Comparison of ENCODE assay signal across 33 cellular contexts in the genomic region with DNA sequence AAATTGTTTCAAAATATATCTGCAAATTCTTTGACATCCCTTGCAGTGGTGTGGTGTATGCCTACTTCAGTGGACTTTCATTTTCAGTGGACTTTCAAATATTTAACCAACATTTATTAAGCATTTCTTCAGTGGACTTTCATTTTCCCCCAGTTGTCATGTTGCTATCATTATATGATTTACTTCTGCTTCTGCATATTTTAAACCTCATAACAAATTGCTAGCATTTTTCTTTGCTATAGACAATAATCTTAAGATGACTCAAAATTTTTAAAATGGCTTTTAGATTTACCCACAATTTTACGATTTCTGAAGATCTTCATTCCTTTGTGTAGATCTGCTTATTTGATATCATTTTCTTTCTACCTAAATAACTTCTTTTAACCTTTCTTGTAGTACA.
"Had no signal": no experiment of that assay in that cellular context is flagged by ENCODE, and none has a peak within 500 bp of the region (broad histone marks: within the 10 kb centered on the region; RNA-seq: fewer than 3 reads in every experiment).

No MANE protein-coding gene starts in this region.

- H3K36me3 ChIP-seq: adrenal gland, brain microvascular endothelial cell, breast epithelium had no signal

- ATAC-seq: activated CD8-positive, alpha-beta T cell treated with anti-CD3 and anti-CD28 coated beads for 36 hours; activated naive CD4-positive, alpha-beta T cell treated with anti-CD3 and anti-CD28 coated beads, Interleukin-2, amount 50 U/mL, for 72 hours; activated T-cell treated with anti-CD3 and anti-CD28 coated beads, Interleukin-2, amount 50 U/mL, for 4 hours; activated T-cell treated with anti-CD3 and anti-CD28 coated beads, Interleukin-2, amount 50 U/mL, for 72 hours; activated T-helper 17 cell treated with anti-CD3 and anti-CD28 coated beads, Interleukin-2, amount 50 U/mL, for 72 hours; body of pancreas had no signal

- H3K4me1 ChIP-seq: adrenal gland, body of pancreas, breast epithelium had no signal

- H3K27ac ChIP-seq: adrenal gland, body of pancreas, brain microvascular endothelial cell, breast epithelium, VCaP had no signal

- DNase-seq: activated B cell treated with CpG ODN at 0.5 μM for 24 hours; activated CD4-positive, alpha-beta memory T cell treated with anti-CD3 and anti-CD28 coated beads for 36 hours; activated CD4-positive, alpha-beta T cell treated with anti-CD3 and anti-CD28 coated beads for 4 hours; activated CD4-positive, alpha-beta T cell treated with anti-CD3 and anti-CD28 coated beads, Interleukin-2, amount 10 ng/mL, durations not matched to agents 24 days and 14 days; activated CD4-positive, alpha-beta T cell treated with anti-CD3 and anti-CD28 coated beads, Interleukin-2, amount 50 U/mL, for 1 hour; activated CD4-positive, alpha-beta T cell treated with anti-CD3 and anti-CD28 coated beads, Interleukin-2, amount 50 U/mL, for 4 hours; activated CD4-positive, CD25-positive, alpha-beta regulatory T cell treated with anti-CD3 and anti-CD28 coated beads, Interleukin-2, amount 50 U/mL, for 72 hours; activated CD8-positive, alpha-beta memory T cell treated with anti-CD3 and anti-CD28 coated beads, Interleukin-2, amount 50 U/mL, for 4 hours; activated CD8-positive, alpha-beta T cell treated with anti-CD3 and anti-CD28 coated beads for 36 hours; activated effector memory CD4-positive, alpha-beta T cell treated with anti-CD3 and anti-CD28 coated beads, Interleukin-2, amount 50 U/mL, for 16 hours; activated gamma-delta T cell treated with Interleukin-2 at 50 U/mL for 16 hours; activated naive CD4-positive, alpha-beta T cell; activated naive CD4-positive, alpha-beta T cell treated with anti-CD3 and anti-CD28 coated beads for 36 hours; activated naive CD4-positive, alpha-beta T cell treated with anti-CD3 and anti-CD28 coated beads, Interleukin-2, amount 50 U/mL, for 16 hours; activated naive CD8-positive, alpha-beta T cell treated with anti-CD3 and anti-CD28 coated beads for 36 hours; activated T-cell treated with anti-CD3 and anti-CD28 coated beads for 4 hours; activated T-cell treated with anti-CD3 and anti-CD28 coated beads, Interleukin-2, amount 50 U/mL, for 1 hour; activated T-cell treated with anti-CD3 and anti-CD28 coated beads, Interleukin-2, amount 50 U/mL, for 4 hours; activated T-cell treated with anti-CD3 and anti-CD28 coated beads, Interleukin-2, amount 50 U/mL, for 72 hours; adrenal gland; amniotic stem cell; aorta; body of pancreas; brain microvascular endothelial cell; central memory CD4-positive, alpha-beta T cell; T-helper 2 cell; T-helper 9 cell had no signal

- FAIRE-seq: astrocyte, TTC549 had no signal

- H3K9me3 ChIP-seq: adrenal gland, body of pancreas had no signal

- H3K27me3 ChIP-seq: adrenal gland, body of pancreas, brain microvascular endothelial cell, breast epithelium had no signal

- H3K4me3 ChIP-seq: adrenal gland, body of pancreas, breast epithelium had no signal
